Comparison of ENCODE assay signal across 30 cellular contexts in the genomic region with DNA sequence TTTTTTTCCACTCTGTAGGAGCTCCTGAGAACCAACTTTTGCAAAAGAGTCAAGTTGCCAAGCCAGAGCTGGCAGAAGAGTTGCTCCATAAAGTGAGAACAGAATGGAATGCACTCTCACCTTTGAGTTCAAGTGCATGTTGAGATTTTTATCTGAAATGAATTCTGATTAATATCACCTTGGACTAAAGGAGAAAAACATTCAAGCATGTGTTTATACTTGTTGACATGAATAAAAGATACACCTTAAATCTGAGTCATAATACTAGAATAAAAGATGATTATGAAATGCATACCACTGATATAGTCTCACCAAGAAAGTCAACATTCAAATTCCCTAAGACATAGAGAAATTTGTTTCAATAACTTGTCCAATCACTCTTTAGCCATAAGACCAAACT.
"Had no signal": no experiment of that assay in that cellular context is flagged by ENCODE, and none has a peak within 500 bp of the region (broad histone marks: within the 10 kb centered on the region; RNA-seq: fewer than 3 reads in every experiment).

No MANE protein-coding gene starts in this region.

- H3K27ac Mint-ChIP-seq: activated B cell treated with CpG ODN at 0.5 μM for 24 hours; activated CD4-positive, alpha-beta T cell treated with anti-CD3 and anti-CD28 coated beads, Interleukin-2, amount 10 ng/mL, durations not matched to agents 24 days and 14 days; activated CD8-positive, alpha-beta memory T cell treated with anti-CD3 and anti-CD28 coated beads, Interleukin-2, amount 10 ng/mL, durations not matched to agents 7 days and 5 days; activated naive CD4-positive, alpha-beta T cell treated with anti-CD3 and anti-CD28 coated beads, Interleukin-2, amount 50 U/mL, for 72 hours; activated naive CD8-positive, alpha-beta T cell treated with anti-CD3 and anti-CD28 coated beads, Interleukin-2, amount 50 U/mL, for 24 hours; activated T-cell treated with anti-CD3 and anti-CD28 coated beads, Interleukin-2, amount 50 U/mL, for 24 hours; activated T-helper 1 cell treated with anti-CD3 and anti-CD28 coated beads, Interleukin-12 subunit alpha, Interleukin-12 subunit beta, Interleukin-2, Interleukin-4 antibody, amounts not matched to agents 30 ng/mL and 10 ng/mL and 1 ng/mL, durations not matched to agents 14 hours and 24 hours and 36 hours; T-helper 17 cell had no signal

- FAIRE-seq: TTC549 had no signal

- DNase-seq: activated B cell treated with CpG ODN at 0.5 μM for 24 hours; activated CD4-positive, alpha-beta T cell treated with anti-CD3 and anti-CD28 coated beads for 1 hour; activated CD4-positive, alpha-beta T cell treated with anti-CD3 and anti-CD28 coated beads, Interleukin-2, amount 10 ng/mL, durations not matched to agents 24 days and 14 days; activated CD4-positive, alpha-beta T cell treated with anti-CD3 and anti-CD28 coated beads, Interleukin-2, amount 50 U/mL, for 48 hours; activated CD8-positive, alpha-beta memory T cell treated with anti-CD3 and anti-CD28 coated beads, Interleukin-2, amount 10 ng/mL, durations not matched to agents 7 days and 5 days; activated effector memory CD4-positive, alpha-beta T cell treated with Interleukin-2 at 50 U/mL for 16 hours; activated naive CD4-positive, alpha-beta T cell; activated naive CD8-positive, alpha-beta T cell treated with anti-CD3 and anti-CD28 coated beads, Interleukin-2, amount 50 U/mL, for 24 hours; activated T-cell treated with anti-CD3 and anti-CD28 coated beads, Interleukin-2, amount 50 U/mL, for 24 hours; amniotic stem cell; body of pancreas; MM.1S; NCI-H1105; NCI-H1436; NCI-H1694 treated with DMSO at 0.1 percent for 48 hours; NCI-H2029 treated with DMSO at 0.1 percent for 48 hours; NCI-H510A treated with DMSO at 0.1 percent for 48 hours; NCI-H69; NK-92 treated with Interleukin-12 subunit alpha and Interleukin-12 subunit beta, amount 100 ng/mL, for 24 hours; OCI-M1; RPMI8226; SHP77; T-helper 17 cell; T-helper 9 cell had no signal

- H3K4me1 ChIP-seq: ascending aorta, body of pancreas had no signal

- ATAC-seq: activated CD8-positive, alpha-beta memory T cell treated with anti-CD3 and anti-CD28 coated beads, Interleukin-2, amount 10 ng/mL, durations not matched to agents 7 days and 5 days; activated naive CD4-positive, alpha-beta T cell treated with anti-CD3 and anti-CD28 coated beads, Interleukin-2, amount 50 U/mL, for 72 hours; activated naive CD8-positive, alpha-beta T cell treated with anti-CD3 and anti-CD28 coated beads, Interleukin-2, amount 50 U/mL, for 24 hours; body of pancreas; Panc1; T-helper 17 cell had no signal

- H3K4me3 ChIP-seq: ascending aorta, body of pancreas, cardiac muscle cell had no signal

- H3K36me3 ChIP-seq: ascending aorta, cardiac muscle cell had no signal

- H3K9me3 Mint-ChIP-seq: activated B cell treated with CpG ODN at 0.5 μM for 24 hours; activated CD4-positive, alpha-beta T cell treated with anti-CD3 and anti-CD28 coated beads, Interleukin-2, amount 10 ng/mL, durations not matched to agents 24 days and 14 days; activated naive CD4-positive, alpha-beta T cell treated with anti-CD3 and anti-CD28 coated beads, Interleukin-2, amount 50 U/mL, for 72 hours; activated naive CD8-positive, alpha-beta T cell treated with anti-CD3 and anti-CD28 coated beads, Interleukin-2, amount 50 U/mL, for 24 hours; activated T-cell treated with anti-CD3 and anti-CD28 coated beads, Interleukin-2, amount 50 U/mL, for 24 hours; activated T-helper 1 cell treated with anti-CD3 and anti-CD28 coated beads, Interleukin-12 subunit alpha, Interleukin-12 subunit beta, Interleukin-2, Interleukin-4 antibody, amounts not matched to agents 30 ng/mL and 10 ng/mL and 1 ng/mL, durations not matched to agents 14 hours and 24 hours and 36 hours had no signal

- H3K36me3 Mint-ChIP-seq: activated CD8-positive, alpha-beta memory T cell treated with anti-CD3 and anti-CD28 coated beads, Interleukin-2, amount 10 ng/mL, durations not matched to agents 7 days and 5 days; activated naive CD4-positive, alpha-beta T cell treated with anti-CD3 and anti-CD28 coated beads, Interleukin-2, amount 50 U/mL, for 72 hours had no signal

- H3K4me1 Mint-ChIP-seq: activated B cell treated with CpG ODN at 0.5 μM for 24 hours; activated CD4-positive, alpha-beta T cell treated with anti-CD3 and anti-CD28 coated beads, Interleukin-2, amount 10 ng/mL, durations not matched to agents 24 days and 14 days; activated CD8-positive, alpha-beta memory T cell treated with anti-CD3 and anti-CD28 coated beads, Interleukin-2, amount 10 ng/mL, durations not matched to agents 7 days and 5 days; activated naive CD8-positive, alpha-beta T cell treated with anti-CD3 and anti-CD28 coated beads, Interleukin-2, amount 50 U/mL, for 24 hours; T-helper 17 cell had no signal

- H3K9me3 ChIP-seq: ascending aorta, body of pancreas had no signal

- H3K4me3 Mint-ChIP-seq: activated B cell treated with CpG ODN at 0.5 μM for 24 hours; activated CD4-positive, alpha-beta T cell treated with anti-CD3 and anti-CD28 coated beads, Interleukin-2, amount 10 ng/mL, durations not matched to agents 24 days and 14 days; activated CD8-positive, alpha-beta memory T cell treated with anti-CD3 and anti-CD28 coated beads, Interleukin-2, amount 10 ng/mL, durations not matched to agents 7 days and 5 days; activated naive CD8-positive, alpha-beta T cell treated with anti-CD3 and anti-CD28 coated beads, Interleukin-2, amount 50 U/mL, for 24 hours; activated T-cell treated with anti-CD3 and anti-CD28 coated beads, Interleukin-2, amount 50 U/mL, for 24 hours; activated T-helper 1 cell treated with anti-CD3 and anti-CD28 coated beads, Interleukin-12 subunit alpha, Interleukin-12 subunit beta, Interleukin-2, Interleukin-4 antibody, amounts not matched to agents 30 ng/mL and 10 ng/mL and 1 ng/mL, durations not matched to agents 14 hours and 24 hours and 36 hours; T-helper 17 cell had no signal

- H3K27me3 ChIP-seq: ascending aorta, body of pancreas, cardiac muscle cell had no signal

- H3K27ac ChIP-seq: ascending aorta, body of pancreas, cardiac muscle cell had no signal
